Comparison of ENCODE assay signal across 15 cellular contexts in the genomic region with DNA sequence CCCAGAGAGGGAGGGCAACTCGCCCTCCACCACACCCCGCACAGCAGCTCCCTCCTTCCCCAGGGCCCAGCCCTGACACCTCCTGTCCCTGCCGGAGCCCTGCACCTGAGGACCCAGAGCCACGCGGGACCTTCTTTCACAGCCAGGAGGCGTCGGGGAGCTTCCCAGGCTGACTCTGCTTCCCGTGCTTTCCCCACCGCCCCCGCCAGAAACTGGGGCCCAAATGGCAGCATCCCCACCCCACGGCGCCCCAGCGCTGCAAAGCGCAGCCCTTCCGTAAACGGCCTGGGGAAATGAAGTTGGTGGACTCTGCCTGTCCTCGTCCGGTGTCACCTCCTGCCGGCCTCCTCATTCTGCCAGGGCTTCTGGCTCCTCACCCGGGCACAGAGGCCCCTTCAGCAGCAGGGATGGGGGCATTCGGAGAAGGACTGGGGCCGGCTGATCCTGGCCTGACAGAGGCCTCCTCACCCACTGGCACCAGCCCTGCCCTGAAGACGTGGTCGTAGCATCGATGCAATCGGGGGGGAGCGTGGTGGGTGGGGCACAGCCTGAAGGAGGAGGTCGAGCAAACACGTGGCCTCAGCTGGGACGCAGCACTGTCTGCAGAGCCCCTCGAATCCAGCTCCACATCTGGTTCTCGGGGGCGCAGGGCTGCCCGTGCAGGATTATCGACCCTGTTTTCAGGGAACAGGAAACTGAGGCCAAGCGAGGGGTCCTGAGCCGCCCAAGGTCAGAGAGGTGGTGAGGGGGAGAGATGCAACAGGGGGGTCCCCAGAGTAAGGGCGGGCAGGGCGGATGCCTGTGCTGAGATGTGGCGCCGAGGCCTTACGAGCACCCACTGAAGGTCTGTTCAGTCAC.
DNase-seq lines count a peak whose midpoint lies in the region; ATAC-seq and TF ChIP-seq lines count a peak whose summit lies in the region.
"Had no signal": no experiment of that assay in that cellular context is flagged by ENCODE, and none has a peak within 500 bp of the region (broad histone marks: within the 10 kb centered on the region; RNA-seq: fewer than 3 reads in every experiment).

No MANE protein-coding gene starts in this region.

- no peaks in the 10 kb centered on the region for H3K9me3 ChIP-seq in hepatocyte (ENCODE audit: low read depth)

- no peaks in the 10 kb centered on the region for H3K27me3 Mint-ChIP-seq in stimulated activated naive CD8-positive, alpha-beta T cell treated with anti-CD3 and anti-CD28 coated beads, Interleukin-15, amount 100 ng/mL, for 72 hours
- peaks cover 2% of the 10 kb centered on the region for H3K27me3 Mint-ChIP-seq in activated naive CD8-positive, alpha-beta T cell treated with anti-CD3 and anti-CD28 coated beads, Interleukin-2, amount 50 U/mL, for 24 hours

- no peaks in the 10 kb centered on the region for H3K36me3 Mint-ChIP-seq in activated naive CD8-positive, alpha-beta T cell treated with anti-CD3 and anti-CD28 coated beads, Interleukin-2, amount 50 U/mL, for 24 hours (ENCODE audit: low read depth)
- H3K36me3 Mint-ChIP-seq: activated naive CD4-positive, alpha-beta T cell treated with anti-CD3 and anti-CD28 coated beads, Interleukin-2, amount 50 U/mL, for 24 hours; CD4-positive, CD25-positive, alpha-beta regulatory T cell had no signal

- no peak overlapping the region for H2AFZ ChIP-seq in hepatocyte

- H3K4me1 Mint-ChIP-seq in stimulated activated naive CD8-positive, alpha-beta T cell treated with anti-CD3 and anti-CD28 coated beads, Interleukin-15, amount 100 ng/mL, for 72 hours: no peaks in the 10 kb centered on the region
- no peaks in the 10 kb centered on the region for H3K4me1 Mint-ChIP-seq in activated naive CD8-positive, alpha-beta T cell treated with anti-CD3 and anti-CD28 coated beads, Interleukin-2, amount 50 U/mL, for 24 hours
- H3K4me1 Mint-ChIP-seq: activated naive CD4-positive, alpha-beta T cell treated with anti-CD3 and anti-CD28 coated beads, Interleukin-2, amount 50 U/mL, for 24 hours had no signal

- no peaks in the 10 kb centered on the region for H4K20me1 ChIP-seq in hepatocyte (ENCODE audit: insufficient read depth, poor library complexity, severe bottlenecking)

- no peaks in the 10 kb centered on the region for H3K9me3 Mint-ChIP-seq in stimulated activated naive CD8-positive, alpha-beta T cell treated with anti-CD3 and anti-CD28 coated beads, Interleukin-15, amount 100 ng/mL, for 72 hours
- H3K9me3 Mint-ChIP-seq in activated naive CD8-positive, alpha-beta T cell treated with anti-CD3 and anti-CD28 coated beads, Interleukin-2, amount 50 U/mL, for 24 hours: no peaks in the 10 kb centered on the region
- H3K9me3 Mint-ChIP-seq: activated naive CD4-positive, alpha-beta T cell treated with anti-CD3 and anti-CD28 coated beads, Interleukin-2, amount 50 U/mL, for 24 hours; dendritic cell treated with granulocyte-macrophage colony-stimulating factor and Interleukin-4, amounts not matched to agents 40 ng/mL and 50 ng/mL, for 4 days had no signal

- 91% methylated on average over 38 of the region's 42 CpGs for WGBS in hepatocyte (ENCODE audit: low lambda C conversion rate, missing lambda C conversion rate)

- H3K4me2 ChIP-seq in hepatocyte: no peak overlapping the region

- H3K9me2 ChIP-seq in hepatocyte (replicated peaks; ENCODE audit: insufficient read depth): no peaks in the 10 kb centered on the region

- no peaks in the 10 kb centered on the region for H3K79me2 ChIP-seq in hepatocyte

- no peak overlapping the region for H3K4me3 ChIP-seq in hepatocyte
- H3K4me3 ChIP-seq: tibial nerve had no signal

- no peak overlapping the region for H3K4me3 Mint-ChIP-seq in stimulated activated naive CD8-positive, alpha-beta T cell treated with anti-CD3 and anti-CD28 coated beads, Interleukin-15, amount 100 ng/mL, for 72 hours
- H3K4me3 Mint-ChIP-seq in activated naive CD8-positive, alpha-beta T cell treated with anti-CD3 and anti-CD28 coated beads, Interleukin-2, amount 50 U/mL, for 24 hours: no peak overlapping the region
- H3K4me3 Mint-ChIP-seq: activated naive CD4-positive, alpha-beta T cell treated with anti-CD3 and anti-CD28 coated beads, Interleukin-2, amount 50 U/mL, for 24 hours; CD4-positive, CD25-positive, alpha-beta regulatory T cell; dendritic cell treated with granulocyte-macrophage colony-stimulating factor and Interleukin-4, amounts not matched to agents 40 ng/mL and 50 ng/mL, for 4 days had no signal

- TF ChIP-seq CTCF in hepatocyte (IDR thresholded peaks at IDR 0.05; ENCODE audit: poor library complexity): peak; percentile 14

- no peaks in the 10 kb centered on the region for H3K36me3 ChIP-seq in hepatocyte (replicated peaks; ENCODE audit: insufficient read depth, low read depth)
- H3K36me3 ChIP-seq: tibial nerve had no signal

- no peak overlapping the region for H3K27ac ChIP-seq in hepatocyte
- H3K27ac ChIP-seq: tibial nerve had no signal

- peak; percentile 51 for ATAC-seq in stimulated activated naive CD8-positive, alpha-beta T cell treated with anti-CD3 and anti-CD28 coated beads, Interleukin-15, amount 100 ng/mL, for 72 hours
- no peak for ATAC-seq in stimulated activated naive CD8-positive, alpha-beta T cell treated with anti-CD3 and anti-CD28 coated beads, Interleukin-15, Interleukin-2, amounts not matched to agents 100 U/mL and 50 U/mL, for 24 hours
- no peak for ATAC-seq in activated naive CD8-positive, alpha-beta T cell treated with anti-CD3 and anti-CD28 coated beads, Interleukin-2, amount 50 U/mL, for 24 hours

- no peaks in the 10 kb centered on the region for H3K27me3 ChIP-seq in hepatocyte

- no peak for DNase-seq in stimulated activated naive CD8-positive, alpha-beta T cell treated with anti-CD3 and anti-CD28 coated beads, Interleukin-15, amount 100 ng/mL, for 72 hours
- no peak for DNase-seq in stimulated activated naive CD8-positive, alpha-beta T cell treated with anti-CD3 and anti-CD28 coated beads, Interleukin-15, Interleukin-2, amounts not matched to agents 100 U/mL and 50 U/mL, for 24 hours
- DNase-seq in RPMI8226 (peak; percentile 27), hepatocyte (ENCODE audit: low spot score) (no peak), SW480 (ENCODE audit: low spot score) (no peak), AML-193 (lab: John Stamatoyannopoulos, UW) (no peak), EL (no peak)
- no peak for DNase-seq in activated naive CD8-positive, alpha-beta T cell treated with anti-CD3 and anti-CD28 coated beads, Interleukin-2, amount 50 U/mL, for 24 hours
- DNase-seq: CD4-positive, CD25-positive, alpha-beta regulatory T cell; midbrain; NCI-H1417; retina had no signal

- H3K4me1 ChIP-seq in hepatocyte (ENCODE audit: insufficient read depth): peaks cover 35% of the 10 kb centered on the region

- H3K27ac Mint-ChIP-seq in stimulated activated naive CD8-positive, alpha-beta T cell treated with anti-CD3 and anti-CD28 coated beads, Interleukin-15, amount 100 ng/mL, for 72 hours: peak overlapping the region in 1 of 2 donors; percentile 67
- no peak overlapping the region for H3K27ac Mint-ChIP-seq in activated naive CD8-positive, alpha-beta T cell treated with anti-CD3 and anti-CD28 coated beads, Interleukin-2, amount 50 U/mL, for 24 hours
- H3K27ac Mint-ChIP-seq: activated naive CD4-positive, alpha-beta T cell treated with anti-CD3 and anti-CD28 coated beads, Interleukin-2, amount 50 U/mL, for 24 hours; CD4-positive, CD25-positive, alpha-beta regulatory T cell; dendritic cell treated with granulocyte-macrophage colony-stimulating factor and Interleukin-4, amounts not matched to agents 40 ng/mL and 50 ng/mL, for 4 days had no signal
